Comparison of ENCODE assay signal across 8 cellular contexts in the genomic region with DNA sequence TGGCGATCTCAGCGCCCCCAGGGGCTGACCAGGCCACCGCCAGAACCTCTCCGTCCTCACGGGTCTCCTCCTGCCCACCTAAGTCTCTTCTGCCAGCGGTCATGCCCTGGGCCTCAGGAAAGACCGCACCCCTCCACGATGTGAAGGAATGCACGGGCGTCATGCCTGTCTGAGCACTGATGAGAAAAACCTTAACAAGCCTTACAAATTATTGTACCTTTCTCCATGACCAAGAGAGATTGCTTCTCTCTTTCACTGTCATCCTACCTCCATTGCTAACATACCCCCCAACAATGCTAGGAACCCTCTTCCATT. TPM values are rescaled to one million over a fixed set of nuclear protein-coding genes. Genes with fewer than 3 reads are reported as not detected.
DNase-seq lines count a peak whose midpoint lies in the region; ATAC-seq, FAIRE-seq and TF ChIP-seq lines count a peak whose summit lies in the region.
"Not testable (repeated sequence)": the region's sequence is repeated elsewhere in the genome, so short reads cannot be mapped to it uniquely, and the experiment has no call there.

No MANE protein-coding gene starts in this region.

- not testable (repeated sequence) for H3K4me1 ChIP-seq in CD8-positive, alpha-beta memory T cell (ENCODE audit: insufficient read depth, low read length); astrocyte (ENCODE audit: insufficient read depth, low read length); esophagus (ENCODE audit: control insufficient read depth in 2 of 2, insufficient read depth in 2 of 2, low read length in 1 of 2); neuronal stem cell (ENCODE audit: control insufficient read depth in 2 of 2, insufficient read depth in 1 of 2, low read depth in 1 of 2, low read length in 2 of 2)

- H3K36me3 Mint-ChIP-seq in CD8-positive, alpha-beta memory T cell; astrocyte (ENCODE audit: low read depth, unreplicated experiment): not testable (repeated sequence)

- not testable (repeated sequence) for H4K91ac ChIP-seq in neuronal stem cell (ENCODE audit: low read depth, low read length, poor library complexity)

- peak overlapping the region; percentile 94 for H3K27ac ChIP-seq in CD8-positive, alpha-beta memory T cell (ENCODE audit: low read depth, low read length)
- H3K27ac ChIP-seq in SU-DHL-6 (ENCODE audit: low read depth, low read length) = peak overlapping the region; percentile 93
- H3K27ac ChIP-seq in astrocyte (ENCODE audit: low read depth, low read length) = peak overlapping the region; percentile 97
- H3K27ac ChIP-seq in esophagus (ENCODE audit: low read depth in 2 of 2, low read length in 1 of 2) = peak overlapping the region; percentile 97 to 100
- peak overlapping the region; percentile 90 for H3K27ac ChIP-seq in neuronal stem cell (replicated peaks; ENCODE audit: low read length)
- H3K27ac ChIP-seq in temporal lobe (ENCODE audit: low read depth, low read length) = peak overlapping the region; percentile 99

- H3K4me3 ChIP-seq in CD8-positive, alpha-beta memory T cell (ENCODE audit: low read length) = peak overlapping the region; percentile 93
- H3K4me3 ChIP-seq in SU-DHL-6 (ENCODE audit: insufficient read depth, low read length, poor library complexity, severe bottlenecking) (peak overlapping the region; percentile 62), astrocyte (ENCODE audit: insufficient read depth, low read depth, low read length) (peak overlapping the region; percentile 89), esophagus (ENCODE audit: low read depth in 1 of 2, low read length in 2 of 2) (peak overlapping the region; percentile 73 to 83), neuronal stem cell (ENCODE audit: low read length in 2 of 2) (peak overlapping the region; percentile 57 to 89)

- CTCF ChIA-PET in CD8-positive, alpha-beta memory T cell (lab: Charles Lee) = interaction anchor here (0.8 kb wide), 1 partner anchor 15 kb away, joined by 3 read pairs; no protein-coding TSS in a partner anchor

- not testable (repeated sequence) for H3K79me1 ChIP-seq in neuronal stem cell (ENCODE audit: low read depth, low read length)

- peak; percentile 93 for FAIRE-seq in astrocyte (lab: Jason Lieb, UNC)

- 1 to 6% methylated on average over 10 of the region's 10 CpGs for WGBS in esophagus, 2 donors
- no CpG with 5 or more reads among the region's 10 CpGs for WGBS in neuronal stem cell (ENCODE audit: extremely low coverage in 2 of 2, insufficient read length in 2 of 2, insufficient replicate concordance in 1 of 2), 2 donors

- H3K9me2 ChIP-seq in SU-DHL-6 (replicated peaks; ENCODE audit: insufficient read depth, low read length) = not testable (repeated sequence)

- not testable (repeated sequence) for H3K9me3 ChIP-seq in CD8-positive, alpha-beta memory T cell (ENCODE audit: low read length); SU-DHL-6 (ENCODE audit: insufficient read depth, low read length); astrocyte (ENCODE audit: insufficient read depth, low read depth, low read length); esophagus (ENCODE audit: control insufficient read depth in 2 of 2, insufficient read depth in 1 of 2, low read depth in 1 of 2, low read length in 1 of 2); neuronal stem cell (replicated peaks in 1 of 2; ENCODE audit: control insufficient read depth in 2 of 2, insufficient read depth in 1 of 2, low read depth in 1 of 2, low read length in 2 of 2)

- H3K9ac ChIP-seq in SU-DHL-6 (ENCODE audit: low read length) = peak overlapping the region; percentile 84
- H3K9ac ChIP-seq in astrocyte (ENCODE audit: low read length) = peak overlapping the region; percentile 95
- peak overlapping the region; percentile 97 for H3K9ac ChIP-seq in neuronal stem cell (ENCODE audit: low read depth, low read length, poor library complexity)

- peak overlapping the region; percentile 43 for H4K8ac ChIP-seq in neuronal stem cell (ENCODE audit: low read depth, low read length)

- H3K27me3 Mint-ChIP-seq in CD8-positive, alpha-beta memory T cell = peaks cover 0 to 13% of the 10 kb centered on the region in 2 donors
- not testable (repeated sequence) for H3K27me3 Mint-ChIP-seq in astrocyte (ENCODE audit: low read depth, unreplicated experiment)

- peak overlapping the region; percentile 87 for H2BK5ac ChIP-seq in neuronal stem cell (ENCODE audit: low read length)

- peak overlapping the region; percentile 96 to 100 (median 98) for H3K27ac Mint-ChIP-seq in CD8-positive, alpha-beta memory T cell
- peak overlapping the region; percentile 99 for H3K27ac Mint-ChIP-seq in astrocyte (ENCODE audit: unreplicated experiment)

- peak overlapping the region; percentile 71 for H3K14ac ChIP-seq in neuronal stem cell (ENCODE audit: low read length)

- not testable (repeated sequence) for H3K27me3 ChIP-seq in CD8-positive, alpha-beta memory T cell (ENCODE audit: insufficient read depth, low read length, poor library complexity, severe bottlenecking); SU-DHL-6 (ENCODE audit: low read length); astrocyte (ENCODE audit: insufficient read depth, low read length); esophagus (ENCODE audit: control insufficient read depth in 1 of 2, insufficient read depth in 2 of 2, low read length in 2 of 2); neuronal stem cell (ENCODE audit: control insufficient read depth in 3 of 3, insufficient read depth in 3 of 3, low read depth in 1 of 3, low read length in 3 of 3)

- H2BK120ac ChIP-seq in neuronal stem cell (ENCODE audit: low read depth, low read length) = not testable (repeated sequence)

- TF ChIP-seq CTCF in SU-DHL-6 (IDR thresholded peaks at IDR 0.05; ENCODE audit: insufficient read depth, low read length, poor library complexity, severe bottlenecking); astrocyte (IDR thresholded peaks at IDR 0.05; ENCODE audit: insufficient read depth, low read depth, low read length): not testable (repeated sequence)

- H3K36me3 ChIP-seq in CD8-positive, alpha-beta memory T cell (ENCODE audit: insufficient read depth, low read length); SU-DHL-6 (ENCODE audit: low read length); astrocyte (ENCODE audit: insufficient read depth, low read length); esophagus (ENCODE audit: control insufficient read depth in 2 of 2, insufficient read depth in 2 of 2, low read length in 1 of 2); neuronal stem cell (replicated peaks in 1 of 2; ENCODE audit: control insufficient read depth in 2 of 2, insufficient read depth in 2 of 2, low read length in 2 of 2): not testable (repeated sequence)

- H2AK5ac ChIP-seq in neuronal stem cell (ENCODE audit: low read depth, low read length) = peak overlapping the region; percentile 70

- H2AFZ ChIP-seq in SU-DHL-6 (ENCODE audit: low read depth, low read length, severe bottlenecking) (peak overlapping the region; percentile 76), astrocyte (ENCODE audit: low read depth, low read length) (peak overlapping the region; percentile 75), neuronal stem cell (ENCODE audit: low read length) (peak overlapping the region; percentile 76)

- DNase-seq in CD8-positive, alpha-beta memory T cell; astrocyte (ENCODE audit: low read depth); neuronal stem cell (ENCODE audit: low spot score): not testable (repeated sequence)
- peak; percentile 40 for DNase-seq in kidney tubule cell (ENCODE audit: low spot score)

- not testable (repeated sequence) for H4K20me1 ChIP-seq in SU-DHL-6 (ENCODE audit: low read depth, low read length); astrocyte (ENCODE audit: insufficient read depth, low read length)

- H3K4me3 Mint-ChIP-seq in CD8-positive, alpha-beta memory T cell = peak overlapping the region; percentile 89 to 99 (median 95)
- H3K4me3 Mint-ChIP-seq in astrocyte (ENCODE audit: unreplicated experiment) = peak overlapping the region; percentile 91

- H3F3A ChIP-seq in SU-DHL-6 (ENCODE audit: insufficient read depth) = not testable (repeated sequence)

- peak; percentile 1 for ATAC-seq in HG03442 (IDR thresholded peaks at IDR 0.05; ENCODE audit: unreplicated experiment)

- H3K4me1 Mint-ChIP-seq in CD8-positive, alpha-beta memory T cell = peaks cover 13 to 20% (median 15%) of the 10 kb centered on the region in 3 donors
- H3K4me1 Mint-ChIP-seq in astrocyte (ENCODE audit: low read depth, unreplicated experiment) = not testable (repeated sequence)

- not testable (repeated sequence) for H2BK15ac ChIP-seq in neuronal stem cell (ENCODE audit: low read length)

- POLR2A ChIA-PET in CD8-positive, alpha-beta memory T cell (lab: Charles Lee) = interaction anchor here (0.7 kb wide), 1 partner anchor 60 kb away, joined by 4 read pairs; no protein-coding TSS in a partner anchor

- H3K18ac ChIP-seq in neuronal stem cell (ENCODE audit: low read length) = peak overlapping the region; percentile 95

- not testable (repeated sequence) for H3K79me2 ChIP-seq in SU-DHL-6 (ENCODE audit: insufficient read depth, low read length); astrocyte (ENCODE audit: insufficient read depth, low read length)

- H3K4ac ChIP-seq in neuronal stem cell (ENCODE audit: low read length) = peak overlapping the region; percentile 23

- H3K23ac ChIP-seq in neuronal stem cell (ENCODE audit: low read depth, low read length, poor library complexity) = peak overlapping the region; percentile 43

- not testable (repeated sequence) for H3K9me3 Mint-ChIP-seq in CD8-positive, alpha-beta memory T cell; astrocyte (ENCODE audit: unreplicated experiment)

- H3K4me2 ChIP-seq in SU-DHL-6 (ENCODE audit: low read depth, low read length, poor library complexity, severe bottlenecking) (peak overlapping the region; percentile 83), astrocyte (ENCODE audit: low read length) (peak overlapping the region; percentile 95), neuronal stem cell (ENCODE audit: insufficient read depth, low read length, poor library complexity, severe bottlenecking) (peak overlapping the region; percentile 54)

- H2BK12ac ChIP-seq in neuronal stem cell (ENCODE audit: low read length) = not testable (repeated sequence)

RNA-seq across cellular contexts. Expression of a gene that starts 22.9 kb away (rescaled TPM):
- 10 to 100 TPM; 18.1 to 18.5 TPM for total RNA-seq in CD8-positive, alpha-beta memory T cell
- polyA plus RNA-seq in CD8-positive, alpha-beta memory T cell = 4.2 TPM
- total RNA-seq in astrocyte (24.1 and 24.2 TPM in 2 replicates), temporal lobe (16.5 TPM)
- 10 to 100 TPM in 1 of 2 donors, 1 to 10 TPM in 1; 9.0 to 11.6 TPM for polyA plus RNA-seq in esophagus
- 15.5 TPM for polyA plus RNA-seq in neuronal stem cell (2013, experiment 1 of 2)
- polyA plus RNA-seq in neuronal stem cell (2013, experiment 2 of 2) = 16.2 TPM

RNA-seq across cellular contexts. Expression of a gene that starts 38.3 kb away (rescaled TPM):
- 10 to 100 TPM; 11.6 to 13.2 TPM for total RNA-seq in CD8-positive, alpha-beta memory T cell
- 4.4 TPM for polyA plus RNA-seq in CD8-positive, alpha-beta memory T cell
- total RNA-seq in astrocyte (19.4 and 21.4 TPM in 2 replicates), temporal lobe (14.0 TPM)
- 10 to 100 TPM; 14.3 to 31.3 TPM for polyA plus RNA-seq in esophagus
- polyA plus RNA-seq in neuronal stem cell (2013, experiment 1 of 2) = 13.4 TPM
- polyA plus RNA-seq in neuronal stem cell (2013, experiment 2 of 2) = 12.1 TPM
